Comparison of ENCODE assay signal across 29 cellular contexts in the genomic region with DNA sequence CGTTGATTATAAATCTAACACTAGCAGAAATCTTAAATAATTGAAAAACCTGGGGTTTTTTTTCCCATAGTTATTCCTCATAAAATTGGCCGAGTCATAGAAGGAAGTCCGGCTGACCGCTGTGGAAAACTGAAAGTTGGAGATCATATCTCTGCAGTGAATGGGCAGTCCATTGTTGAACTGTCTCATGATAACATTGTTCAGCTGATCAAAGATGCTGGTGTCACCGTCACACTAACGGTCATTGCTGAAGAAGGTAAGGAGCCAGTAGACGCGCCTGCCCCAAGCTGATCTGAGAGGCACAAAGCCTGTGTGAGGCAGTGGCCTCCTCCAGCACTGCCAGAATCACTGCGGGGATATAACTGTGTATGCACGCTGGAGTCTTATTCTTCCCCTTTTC.
DNase-seq lines count a peak whose midpoint lies in the region; ATAC-seq lines count a peak whose summit lies in the region.
"Had no signal": no experiment of that assay in that cellular context is flagged by ENCODE, and none has a peak within 500 bp of the region (broad histone marks: within the 10 kb centered on the region; RNA-seq: fewer than 3 reads in every experiment).

No MANE protein-coding gene starts in this region.

- H3K27ac Mint-ChIP-seq in activated CD4-positive, alpha-beta T cell treated with anti-CD3 and anti-CD28 coated beads for 36 hours: no peak overlapping the region
- H3K27ac Mint-ChIP-seq: activated CD8-positive, alpha-beta T cell treated with anti-CD3 and anti-CD28 coated beads, Interleukin-2, amount 10 ng/mL, durations not matched to agents 7 days and 5 days; activated naive CD8-positive, alpha-beta T cell treated with anti-CD3 and anti-CD28 coated beads, Interleukin-2, amount 10 ng/mL, durations not matched to agents 7 days and 5 days; immature natural killer cell; type B pancreatic cell had no signal

- no peaks in the 10 kb centered on the region for H3K4me1 Mint-ChIP-seq in activated CD4-positive, alpha-beta T cell treated with anti-CD3 and anti-CD28 coated beads for 36 hours
- H3K4me1 Mint-ChIP-seq: activated naive CD8-positive, alpha-beta T cell treated with anti-CD3 and anti-CD28 coated beads, Interleukin-2, amount 10 ng/mL, durations not matched to agents 7 days and 5 days; immature natural killer cell had no signal

- ATAC-seq in activated CD4-positive, alpha-beta T cell treated with anti-CD3 and anti-CD28 coated beads for 36 hours: no peak
- no peak for ATAC-seq in GM19397 (IDR thresholded peaks at IDR 0.05; ENCODE audit: unreplicated experiment)
- ATAC-seq: activated CD8-positive, alpha-beta T cell treated with anti-CD3 and anti-CD28 coated beads, Interleukin-2, amount 10 ng/mL, durations not matched to agents 7 days and 5 days; HCT116; left colon had no signal

- no peak overlapping the region for H3K4me3 Mint-ChIP-seq in activated CD4-positive, alpha-beta T cell treated with anti-CD3 and anti-CD28 coated beads for 36 hours
- H3K4me3 Mint-ChIP-seq: activated CD8-positive, alpha-beta T cell treated with anti-CD3 and anti-CD28 coated beads, Interleukin-2, amount 10 ng/mL, durations not matched to agents 7 days and 5 days; activated naive CD8-positive, alpha-beta T cell treated with anti-CD3 and anti-CD28 coated beads, Interleukin-2, amount 10 ng/mL, durations not matched to agents 7 days and 5 days; immature natural killer cell; type B pancreatic cell had no signal

- DNase-seq in HT-29 (ENCODE audit: low spot score): peak; percentile 30
- DNase-seq in globus pallidus (ENCODE audit: low spot score): peak; percentile 26
- DNase-seq in activated CD4-positive, alpha-beta T cell treated with anti-CD3 and anti-CD28 coated beads for 36 hours: no peak
- no peak for DNase-seq in DMS79 (lab: John Stamatoyannopoulos, UW)
- DNase-seq: activated CD4-positive, alpha-beta T cell treated with anti-CD3 and anti-CD28 coated beads for 1 hour; activated CD8-positive, alpha-beta T cell treated with anti-CD3 and anti-CD28 coated beads, Interleukin-2, amount 10 ng/mL, durations not matched to agents 7 days and 5 days; activated effector memory CD4-positive, alpha-beta T cell treated with Interleukin-2 at 50 U/mL for 16 hours; activated naive CD8-positive, alpha-beta T cell treated with anti-CD3 and anti-CD28 coated beads, Interleukin-2, amount 10 ng/mL, durations not matched to agents 7 days and 5 days; activated T-cell treated with anti-CD3 and anti-CD28 coated beads for 4 hours; DMS79 treated with DMSO at 0.1 percent for 48 hours; effector memory CD4-positive, alpha-beta T cell; esophagus squamous epithelium; foreskin melanocyte; immature natural killer cell; KBM-7; left colon; mesenchymal stem cell; MG63; NCI-H1105 treated with DMSO at 0.1 percent for 48 hours; NCI-H2081; NCI-H345; NCI-H774; RPMI8226; stimulated activated CD4-positive, alpha-beta T cell treated with anti-CD3 and anti-CD28 coated beads, Interleukin-2, amount 100 ng/mL, for 48 hours had no signal

- no peaks in the 10 kb centered on the region for H3K27me3 Mint-ChIP-seq in activated CD4-positive, alpha-beta T cell treated with anti-CD3 and anti-CD28 coated beads for 36 hours
- H3K27me3 Mint-ChIP-seq: activated naive CD8-positive, alpha-beta T cell treated with anti-CD3 and anti-CD28 coated beads, Interleukin-2, amount 10 ng/mL, durations not matched to agents 7 days and 5 days; type B pancreatic cell had no signal

- H3K36me3 ChIP-seq in rectal smooth muscle tissue (ENCODE audit: control insufficient read depth, insufficient read depth, low read length): no peaks in the 10 kb centered on the region

- peaks cover 2% of the 10 kb centered on the region for H3K36me3 Mint-ChIP-seq in activated CD4-positive, alpha-beta T cell treated with anti-CD3 and anti-CD28 coated beads for 36 hours (ENCODE audit: low read depth)
- H3K36me3 Mint-ChIP-seq: activated naive CD8-positive, alpha-beta T cell treated with anti-CD3 and anti-CD28 coated beads, Interleukin-2, amount 10 ng/mL, durations not matched to agents 7 days and 5 days; immature natural killer cell had no signal

- intact Hi-C loops in activated CD4-positive, alpha-beta T cell treated with anti-CD3 and anti-CD28 coated beads for 36 hours (cut with DNase I, micrococcal nuclease): no loop called here

- CTCF ChIA-PET in activated CD4-positive, alpha-beta T cell treated with anti-CD3 and anti-CD28 coated beads for 36 hours (lab: Charles Lee): no interaction called here

- no peaks in the 10 kb centered on the region for H3K9me3 Mint-ChIP-seq in activated CD4-positive, alpha-beta T cell treated with anti-CD3 and anti-CD28 coated beads for 36 hours (ENCODE audit: low read depth)
- H3K9me3 Mint-ChIP-seq: activated naive CD8-positive, alpha-beta T cell treated with anti-CD3 and anti-CD28 coated beads, Interleukin-2, amount 10 ng/mL, durations not matched to agents 7 days and 5 days; immature natural killer cell; type B pancreatic cell had no signal

- peaks cover 22% of the 10 kb centered on the region for H3K4me1 ChIP-seq in rectal smooth muscle tissue (ENCODE audit: control insufficient read depth, insufficient read depth, low read length)

- H3K27me3 ChIP-seq in rectal smooth muscle tissue (ENCODE audit: control insufficient read depth, insufficient read depth, low read length): no peaks in the 10 kb centered on the region
- H3K27me3 ChIP-seq: esophagus squamous epithelium, MG63 had no signal

- no peak overlapping the region for H3K4me3 ChIP-seq in rectal smooth muscle tissue (ENCODE audit: low read length)
- H3K4me3 ChIP-seq: esophagus squamous epithelium, MG63 had no signal

- POLR2A ChIA-PET in activated CD4-positive, alpha-beta T cell treated with anti-CD3 and anti-CD28 coated beads for 36 hours (lab: Charles Lee): no interaction called here

- H3K27ac ChIP-seq in angular gyrus (ENCODE audit: low read depth, low read length): peak overlapping the region; percentile 13
- H3K27ac ChIP-seq in rectal smooth muscle tissue (ENCODE audit: low read depth, low read length): peak overlapping the region; percentile 55

- H3K9ac ChIP-seq in rectal smooth muscle tissue (ENCODE audit: low read length): no peak overlapping the region

Comparison
In these comparisons a context has a peak if more than half of its experiments do, and no peak if none do; other contexts are left out.
1. DNase-seq: peak in HT-29 (single experiment) and globus pallidus (single experiment); none in activated CD4-positive, alpha-beta T cell treated with anti-CD3 and anti-CD28 coated beads for 36 hours (single experiment) and DMS79 (single experiment).